17 cellular contexts compared by ENCODE assay signal in genomic region chr3:46904303-46905190, GRCh38. TPM values are rescaled to one million over a fixed set of nuclear protein-coding genes. Genes with fewer than 3 reads are reported as not detected.
DNase-seq lines count a peak whose midpoint lies in the region; ATAC-seq and TF ChIP-seq lines count a peak whose summit lies in the region.
"Had no signal": no experiment of that assay in that cellular context is flagged by ENCODE, and none has a peak within 500 bp of the region (broad histone marks: within the 10 kb centered on the region; RNA-seq: fewer than 3 reads in every experiment).

No MANE protein-coding gene starts in this region.

- 84% methylated on average over 18 of the region's 18 CpGs for WGBS in right cardiac atrium
- 90 to 92% methylated on average over 18 of the region's 18 CpGs for WGBS in heart right ventricle, 2 donors
- 89 to 90% methylated on average over 18 of the region's 18 CpGs for WGBS in aorta, 2 donors

- peaks cover 3% of the 10 kb centered on the region for H3K9me3 Mint-ChIP-seq in glutamatergic neuron (ENCODE audit: unreplicated experiment)
- H3K9me3 Mint-ChIP-seq: CD4-positive, alpha-beta T cell had no signal

- no peak overlapping the region for H3K27ac ChIP-seq in right cardiac atrium (ENCODE audit: low read length)
- no peak overlapping the region for H3K27ac ChIP-seq in heart right ventricle
- H3K27ac ChIP-seq in osteoblast (ENCODE audit: low read depth, low read length): no peak overlapping the region
- no peak overlapping the region for H3K27ac ChIP-seq in aorta (ENCODE audit: low read depth in 1 of 2, low read length in 2 of 2)
- H3K27ac ChIP-seq: GM23248, HL-60, PC-9 had no signal

- H3K27ac Mint-ChIP-seq in glutamatergic neuron (ENCODE audit: unreplicated experiment): no peak overlapping the region
- H3K27ac Mint-ChIP-seq: CD4-positive, alpha-beta T cell had no signal

- H3K4me3 ChIP-seq in right cardiac atrium (ENCODE audit: low read length): no peak overlapping the region
- no peak overlapping the region for H3K4me3 ChIP-seq in heart right ventricle
- H3K4me3 ChIP-seq in osteoblast (ENCODE audit: insufficient read depth, low read length): no peak overlapping the region
- no peak overlapping the region for H3K4me3 ChIP-seq in aorta (ENCODE audit: low read length in 2 of 2)
- H3K4me3 ChIP-seq: GM23248, PC-9 had no signal

- intact Hi-C loops in right cardiac atrium (cut with DNase I) (loop anchor here in 2 of 4 donors (5.0 kb wide), 2 partner anchors 37 to 202 kb away; partner anchors contain the start of gene TMIE (in 1 of the 2)), heart right ventricle (cut with DNase I) (loop anchor here in 9 of 10 donors (5.0 kb wide), 3 partner anchors 37 to 197 kb away; no protein-coding TSS in a partner anchor), aorta (cut with DNase I) (loop anchor here in 1 of 2 donors (5.0 kb wide), 1 partner anchor 37 kb away; no protein-coding TSS in a partner anchor)

- TF ChIP-seq CTCF in heart right ventricle (IDR thresholded peaks at IDR 0.05): no peak
- TF ChIP-seq CTCF in glutamatergic neuron (IDR thresholded peaks at IDR 0.05; ENCODE audit: partially characterized antibody, unreplicated experiment): no peak
- no peak for TF ChIP-seq CTCF in osteoblast (IDR thresholded peaks at IDR 0.05; ENCODE audit: extremely low read depth, low read depth, low read length)

- no peaks in the 10 kb centered on the region for H3K36me3 Mint-ChIP-seq in glutamatergic neuron (ENCODE audit: unreplicated experiment)

- H3K4me1 Mint-ChIP-seq in glutamatergic neuron (ENCODE audit: low read depth, unreplicated experiment): no peaks in the 10 kb centered on the region

- H3K27me3 Mint-ChIP-seq in glutamatergic neuron (ENCODE audit: unreplicated experiment): peaks cover 3% of the 10 kb centered on the region
- H3K27me3 Mint-ChIP-seq: CD4-positive, alpha-beta T cell had no signal

- H3K36me3 ChIP-seq in heart right ventricle: no peaks in the 10 kb centered on the region
- no peaks in the 10 kb centered on the region for H3K36me3 ChIP-seq in osteoblast (ENCODE audit: insufficient read depth, low read length)
- no peaks in the 10 kb centered on the region for H3K36me3 ChIP-seq in aorta (ENCODE audit: control insufficient read depth in 1 of 2, insufficient read depth in 2 of 2, low read length in 1 of 2)

- H2AFZ ChIP-seq in osteoblast (ENCODE audit: low read length): no peak overlapping the region
- H2AFZ ChIP-seq: GM23248, PC-9 had no signal

- peak; percentile 13 to 54 (median 52) for DNase-seq in right cardiac atrium
- no peak for DNase-seq in heart right ventricle
- peak; percentile 18 for DNase-seq in glutamatergic neuron
- peak; percentile 69 for DNase-seq in osteoblast (ENCODE audit: insufficient read length, low spot score, missing footprints)
- peak; percentile 44 to 64 for DNase-seq in aorta
- no peak for DNase-seq in left lobe of liver (ENCODE audit: low spot score)
- no peak for DNase-seq in NCI-H510A treated with DMSO at 0.1 percent for 48 hours (lab: John Stamatoyannopoulos, UW)
- DNase-seq: Calu3; CD4-positive, alpha-beta T cell; KG1; NCI-H1048; Right ventricle myocardium superior had no signal

- no peak overlapping the region for H3K4me3 Mint-ChIP-seq in glutamatergic neuron (ENCODE audit: unreplicated experiment)
- H3K4me3 Mint-ChIP-seq: CD4-positive, alpha-beta T cell had no signal

- no peaks in the 10 kb centered on the region for H3K79me2 ChIP-seq in osteoblast (ENCODE audit: insufficient read depth, low read length)

- no peak overlapping the region for H3K4me2 ChIP-seq in osteoblast (ENCODE audit: insufficient read depth, low read length)
- H3K4me2 ChIP-seq: PC-9 had no signal

- no peak for ATAC-seq in right cardiac atrium
- no peak for ATAC-seq in heart right ventricle
- ATAC-seq in aorta (ENCODE audit: low FRiP score): no peak
- ATAC-seq in left lobe of liver: no peak
- ATAC-seq in GM21737 (IDR thresholded peaks at IDR 0.05; ENCODE audit: unreplicated experiment): no peak

- H3K27me3 ChIP-seq in right cardiac atrium (ENCODE audit: control insufficient read depth, insufficient read depth) (no peaks in the 10 kb centered on the region), heart right ventricle (peaks cover 0 to under 1% (median 0%) of the 10 kb centered on the region in 7 donors), osteoblast (ENCODE audit: insufficient read depth, low read length) (no peaks in the 10 kb centered on the region), aorta (ENCODE audit: control insufficient read depth in 1 of 2, insufficient read depth in 2 of 2, low read length in 1 of 2) (no peaks in the 10 kb centered on the region)

- H4K20me1 ChIP-seq in osteoblast (ENCODE audit: insufficient read depth, low read length): no peaks in the 10 kb centered on the region

- H3K4me1 ChIP-seq in right cardiac atrium (ENCODE audit: control insufficient read depth, insufficient read depth, low read length): peaks cover 4% of the 10 kb centered on the region
- peaks cover 9 to 26% (median 17%) of the 10 kb centered on the region in 9 donors for H3K4me1 ChIP-seq in heart right ventricle
- H3K4me1 ChIP-seq in osteoblast (ENCODE audit: insufficient read depth, low read length): peaks cover 17% of the 10 kb centered on the region
- no peaks in the 10 kb centered on the region for H3K4me1 ChIP-seq in aorta (ENCODE audit: control insufficient read depth in 1 of 2, insufficient read depth in 2 of 2, low read length in 2 of 2)

- H3K9me3 ChIP-seq in right cardiac atrium (ENCODE audit: control insufficient read depth, low read length): no peaks in the 10 kb centered on the region
- H3K9me3 ChIP-seq in heart right ventricle: no peaks in the 10 kb centered on the region
- no peaks in the 10 kb centered on the region for H3K9me3 ChIP-seq in osteoblast (ENCODE audit: low read depth, low read length)
- H3K9me3 ChIP-seq in aorta (ENCODE audit: control insufficient read depth, low read length): no peaks in the 10 kb centered on the region

RNA-seq across cellular contexts. Expression of gene PTH1R, which starts 27.0 kb away (rescaled TPM):
- total RNA-seq in right cardiac atrium: 10 to 100 TPM in 3 of 4 donors, 1 to 10 TPM in 1; 9.3 to 15.6 (median 12.6) TPM
- polyA plus RNA-seq in right cardiac atrium: 18.5 TPM
- total RNA-seq in heart right ventricle: 10 to 100 TPM in 2 of 10 donors, 1 to 10 TPM in 8; 1.5 to 18.5 (median 3.0) TPM
- polyA plus RNA-seq in heart right ventricle: 10 to 100 TPM; 12.8 to 89.8 TPM
- 0.29 TPM for total RNA-seq in glutamatergic neuron (ENCODE audit: unreplicated experiment)
- total RNA-seq in osteoblast: 0.29 and 0.36 TPM in 2 replicates
- 1 to 10 TPM; 6.6 to 6.7 TPM for total RNA-seq in aorta
- 10 to 100 TPM in 1 of 2 donors, 1 to 10 TPM in 1; 8.4 to 38.6 TPM for polyA plus RNA-seq in aorta
- 24.6 TPM for total RNA-seq in left lobe of liver
- total RNA-seq: Calu3; CD4-positive, alpha-beta T cell; PC-9 had no signal

RNA-seq across cellular contexts. Expression of gene MYL3, which starts 41.3 kb away (rescaled TPM):
- total RNA-seq in right cardiac atrium: 100 to 1,000 TPM in 3 of 4 donors, 10 to 100 TPM in 1; 42.7 to 442 (median 293) TPM
- 1,012 TPM for polyA plus RNA-seq in right cardiac atrium
- total RNA-seq in heart right ventricle: 1,000 to 10,000 TPM; 5,377 to 9,904 (median 7,431) TPM
- polyA plus RNA-seq in heart right ventricle: 1,000 to 10,000 TPM; 7,541 to 8,578 TPM
- total RNA-seq in glutamatergic neuron (ENCODE audit: unreplicated experiment): not detected
- not detected in 2 replicates for total RNA-seq in osteoblast
- total RNA-seq in aorta: 1 to 10 TPM; 1.8 to 3.0 TPM
- 10 to 100 TPM in 1 of 2 donors, 1 to 10 TPM in 1; 2.6 to 14.3 TPM for polyA plus RNA-seq in aorta
- 1.4 TPM for total RNA-seq in left lobe of liver
- total RNA-seq: A673; Calu3; CD4-positive, alpha-beta T cell; GM23248; PC-9 had no signal
- polyA plus RNA-seq: GM23248 had no signal

Comparison
In these comparisons a context has a peak if more than half of its experiments do, and no peak if none do; other contexts are left out.
1. DNase-seq: peak in right cardiac atrium (3 of 3), glutamatergic neuron (single experiment), osteoblast (single experiment) and aorta (2 of 2); none in heart right ventricle (0 of 2), left lobe of liver (single experiment) and NCI-H510A treated with DMSO at 0.1 percent for 48 hours (single experiment).
2. RNA of gene MYL3, which starts 41.3 kb away (total RNA-seq): 5,377 to 9,904 TPM in heart right ventricle; 42.7 to 442 TPM in right cardiac atrium, 1.8 to 3.0 TPM in aorta, 1.4 TPM in left lobe of liver (single experiment), not detected in glutamatergic neuron (single experiment) and not detected in osteoblast; every median in the first group is over 10 times any median in the second.